In genomic region chr6:153705429-153705828, GRCh38 we compare ENCODE assay signal across 27 cellular contexts.
"Had no signal": no experiment of that assay in that cellular context is flagged by ENCODE, and none has a peak within 500 bp of the region (broad histone marks: within the 10 kb centered on the region; RNA-seq: fewer than 3 reads in every experiment).

No MANE protein-coding gene starts in this region.

- H3K4me1 ChIP-seq: stomach, suprapubic skin, testis, thyroid gland, tibial artery, tibial nerve, transverse colon, upper lobe of left lung, upper lobe of right lung, uterus, vagina had no signal

- DNase-seq: stimulated activated CD4-positive, alpha-beta T cell treated with anti-CD3 and anti-CD28 coated beads, Interleukin-2, amount 100 ng/mL, for 48 hours; stimulated activated CD4-positive, alpha-beta T cell treated with anti-CD3 and anti-CD28 coated beads, Interleukin-4, amount 100 ng/mL, for 1 hour; stimulated activated CD4-positive, alpha-beta T cell treated with anti-CD3 and anti-CD28 coated beads, Interleukin-4, amount 100 ng/mL, for 24 hours; stimulated activated CD4-positive, alpha-beta T cell treated with anti-CD3 and anti-CD28 coated beads, Interleukin-4, amount 100 ng/mL, for 4 hours; stimulated activated CD8-positive, alpha-beta memory T cell treated with anti-CD3 and anti-CD28 coated beads, Interleukin-4, amount 100 ng/mL, for 48 hours; stimulated activated naive B cell treated with anti-CD40 and anti-IgM and Interleukin-4, amounts not matched to agents 10 μg/mL and 1 μg/mL and 100 μg/mL, for 72 hours; stimulated activated naive CD4-positive, alpha-beta T cell; stimulated activated naive CD4-positive, alpha-beta T cell treated with Interleukin-2 at 50 U/mL for 16 hours; stimulated activated naive CD8-positive, alpha-beta T cell treated with anti-CD3 and anti-CD28 coated beads, Interleukin-15, amount 100 ng/mL, for 72 hours; stimulated activated naive CD8-positive, alpha-beta T cell treated with anti-CD3 and anti-CD28 coated beads, Interleukin-15, Interleukin-2, amounts not matched to agents 100 U/mL and 50 U/mL, for 24 hours; stomach; substantia nigra; testis; thyroid gland; tibial artery; transverse colon; trophoblast cell; upper lobe of left lung; upper lobe of right lung; uterus had no signal

- ATAC-seq: stimulated activated effector memory CD8-positive, alpha-beta T cell treated with anti-CD3 and anti-CD28 coated beads, Interleukin-12 subunit alpha, Interleukin-12 subunit beta, amount 100 ng/mL, for 72 hours; stimulated activated memory B cell treated with anti-CD40 and anti-IgM and Interleukin-4, amounts not matched to agents 10 μg/mL and 1 μg/mL and 100 μg/mL, for 72 hours; stimulated activated naive B cell treated with anti-CD40 and anti-IgM and Interleukin-4, amounts not matched to agents 10 μg/mL and 1 μg/mL and 100 μg/mL, for 72 hours; stimulated activated naive CD8-positive, alpha-beta T cell treated with anti-CD3 and anti-CD28 coated beads, Interleukin-15, amount 100 ng/mL, for 72 hours; stimulated activated naive CD8-positive, alpha-beta T cell treated with anti-CD3 and anti-CD28 coated beads, Interleukin-15, Interleukin-2, amounts not matched to agents 100 U/mL and 50 U/mL, for 24 hours; upper lobe of right lung had no signal

- H3K9me3 ChIP-seq: testis, thyroid gland, uterus had no signal

- H3K36me3 ChIP-seq: stomach, suprapubic skin, thoracic aorta, thyroid gland, tibial artery, tibial nerve, transverse colon, upper lobe of left lung, upper lobe of right lung, uterus, vagina had no signal

- FAIRE-seq: urothelium cell line had no signal

- H3K27ac ChIP-seq: stomach, suprapubic skin, testis, thoracic aorta, thyroid gland, tibial artery, tibial nerve, transverse colon, upper lobe of left lung, upper lobe of right lung, uterus, vagina had no signal

- H3K4me3 ChIP-seq: stomach, suprapubic skin, testis, thoracic aorta, thyroid gland, tibial artery, tibial nerve, transverse colon, upper lobe of left lung, upper lobe of right lung, uterus, vagina had no signal

- H3K27me3 ChIP-seq: stomach, suprapubic skin, testis, thyroid gland, tibial artery, tibial nerve, transverse colon, upper lobe of left lung, upper lobe of right lung, uterus, vagina had no signal
